In genomic region chr12:47217595-47217869, GRCh38 we compare ENCODE assay signal across 1 cellular context.
A peak's percentile ranks its signal among the peaks of the same experiment; 100 is the strongest.
TF ChIP-seq lines count a peak whose summit lies in the region.

No MANE protein-coding gene starts in this region.

TF ChIP-seq in GM12878, 131 proteins besides CTCF, POLR2A, EP300 and RAD21:
- TF ChIP-seq, protein P1, sequence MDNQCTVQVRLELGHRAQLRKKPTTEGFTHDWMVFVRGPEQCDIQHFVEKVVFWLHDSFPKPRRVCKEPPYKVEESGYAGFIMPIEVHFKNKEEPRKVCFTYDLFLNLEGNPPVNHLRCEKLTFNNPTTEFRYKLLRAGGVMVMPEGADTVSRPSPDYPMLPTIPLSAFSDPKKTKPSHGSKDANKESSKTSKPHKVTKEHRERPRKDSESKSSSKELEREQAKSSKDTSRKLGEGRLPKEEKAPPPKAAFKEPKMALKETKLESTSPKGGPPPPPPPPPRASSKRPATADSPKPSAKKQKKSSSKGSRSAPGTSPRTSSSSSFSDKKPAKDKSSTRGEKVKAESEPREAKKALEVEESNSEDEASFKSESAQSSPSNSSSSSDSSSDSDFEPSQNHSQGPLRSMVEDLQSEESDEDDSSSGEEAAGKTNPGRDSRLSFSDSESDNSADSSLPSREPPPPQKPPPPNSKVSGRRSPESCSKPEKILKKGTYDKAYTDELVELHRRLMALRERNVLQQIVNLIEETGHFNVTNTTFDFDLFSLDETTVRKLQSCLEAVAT (IDR thresholded peaks at IDR 0.05): peak; percentile 18; the same call in 1 of the 2 replicates
TF ChIP-seq in GM12878: peak in this region for 1; not testable (repeated sequence) for 130.
